In genomic region chr4:93828332-93828829, GRCh38 we compare ENCODE assay signal across 9 cellular contexts. TPM values are rescaled to one million over a fixed set of nuclear protein-coding genes. Genes with fewer than 3 reads are reported as not detected.
A peak's percentile ranks its signal among the peaks of the same experiment; 100 is the strongest.
DNase-seq lines count a peak whose midpoint lies in the region; ATAC-seq, FAIRE-seq and TF ChIP-seq lines count a peak whose summit lies in the region.
"Had no signal": no experiment of that assay in that cellular context is flagged by ENCODE, and none has a peak within 500 bp of the region (broad histone marks: within the 10 kb centered on the region; RNA-seq: fewer than 3 reads in every experiment).

Gene ATOH1, plus strand, starts transcription at chr4:93828753. Its CDS starts 174 bp downstream, at chr4:93828927.

- no peaks in the 10 kb centered on the region for H3K4me1 ChIP-seq in A673 (ENCODE audit: insufficient read depth, low read length, poor library complexity, severe bottlenecking)
- H3K4me1 ChIP-seq in right atrium auricular region = peaks cover 0 to 28% of the 10 kb centered on the region in 2 donors
- H3K4me1 ChIP-seq in small intestine (ENCODE audit: control insufficient read depth in 2 of 2, insufficient read depth in 1 of 2, low read depth in 1 of 2, low read length in 1 of 2) = peaks cover 0 to 6% of the 10 kb centered on the region in 2 donors

- ATAC-seq in HG03571 (IDR thresholded peaks at IDR 0.05; ENCODE audit: unreplicated experiment) = no peak
- ATAC-seq in HG02678 (IDR thresholded peaks at IDR 0.05; ENCODE audit: unreplicated experiment) = no peak

- BruUV-seq in A673 (replicated peaks; lab: Mats Ljungman, UMichigan) = no TSS peak

- TF ChIP-seq CTCF in A673 (conservative IDR thresholded peaks at IDR 0.05; ENCODE audit: low read depth, low read length) (no peak), VCaP (conservative IDR thresholded peaks at IDR 0.05) (no peak), right atrium auricular region (IDR thresholded peaks at IDR 0.05) (no peak)

- H3K9me3 ChIP-seq in A673 (ENCODE audit: low read depth, low read length, poor library complexity, severe bottlenecking) (no peaks in the 10 kb centered on the region), right atrium auricular region (peaks cover 0 to 4% of the 10 kb centered on the region in 2 donors), small intestine (ENCODE audit: control insufficient read depth, low read depth) (no peaks in the 10 kb centered on the region)

- peaks cover 92% of the 10 kb centered on the region for H3K27me3 ChIP-seq in A673 (replicated peaks; ENCODE audit: insufficient read depth, low read depth, low read length, poor library complexity)
- peaks cover 24 to 43% of the 10 kb centered on the region in 2 donors for H3K27me3 ChIP-seq in right atrium auricular region
- H3K27me3 ChIP-seq in small intestine (ENCODE audit: control insufficient read depth in 2 of 2, insufficient read depth in 2 of 2, low read length in 2 of 2) = peaks cover 6 to 28% of the 10 kb centered on the region in 2 donors

- H3K27ac ChIP-seq in A673 (ENCODE audit: low read depth, low read length, poor library complexity, severe bottlenecking) (no peak within 1 kb of the TSS), VCaP (peak within 1 kb of the TSS; percentile 37; the same call in 1 of the 2 replicates), right atrium auricular region (no peak within 1 kb of the TSS), small intestine (ENCODE audit: low read depth in 1 of 2, low read length in 1 of 2) (no peak within 1 kb of the TSS)

- WGBS in small intestine, 3 donors = 1 to 5% (median 2%) methylated on average over 40 of the region's 40 CpGs

- FAIRE-seq in small intestine (lab: Jason Lieb, UNC) = no peak

- POLR2A ChIA-PET in A673 (lab: Charles Lee; ENCODE audit: low non-redundant PET) (no interaction called here), HEK293T (lab: Yijun Ruan, JAX) (no interaction called here)

- CTCF ChIA-PET in A673 (lab: Charles Lee) (interaction anchor here (0.6 kb wide), 1 partner anchor 1315 kb away, joined by 4 read pairs; no protein-coding TSS in a partner anchor), HEK293T (lab: Yijun Ruan, JAX) (interaction anchor here (1.3 kb wide), 1 partner anchor 46 kb away, joined by 3 read pairs; no protein-coding TSS in a partner anchor)

- DNase-seq in A673 (ENCODE audit: low spot score) (peak; percentile 61), HEK293T (ENCODE audit: extremely low spot score) (peak; percentile 68), right atrium auricular region (ENCODE audit: low spot score) (no peak), small intestine (peak; percentile 71), COLO829 (ENCODE audit: low spot score) (no peak)

- H3K36me3 ChIP-seq in A673 (ENCODE audit: insufficient read depth, low read length, poor library complexity, severe bottlenecking) (no peaks in the 10 kb centered on the region), right atrium auricular region (no peaks in the 10 kb centered on the region), small intestine (ENCODE audit: control insufficient read depth in 2 of 2, insufficient read depth in 2 of 2, low read length in 2 of 2) (no peaks in the 10 kb centered on the region)

- H3K4me3 ChIP-seq in A673 (ENCODE audit: low read depth, low read length, poor library complexity, severe bottlenecking) (peak within 1 kb of the TSS; percentile 37), right atrium auricular region (peak within 1 kb of the TSS; percentile 12 to 37), small intestine (ENCODE audit: low read depth in 1 of 2, low read length in 2 of 2) (peak within 1 kb of the TSS; percentile 34 to 43)

- intact Hi-C loops in A673 (cut with micrococcal nuclease; ENCODE audit: unreplicated experiment) = no loop called here

TF ChIP-seq in HEK293T, 16 proteins besides CTCF, POLR2A, EP300 and RAD21:
- TF ChIP-seq FOXK2 (IDR thresholded peaks at IDR 0.05) (no peak), FOXA1 (IDR thresholded peaks at IDR 0.05) (no peak), L3MBTL2 (conservative IDR thresholded peaks at IDR 0.05) (peak; percentile 94), SUZ12 (IDR thresholded peaks at IDR 0.05) (no peak), ZNF384 (IDR thresholded peaks at IDR 0.05) (peak; percentile 80), NFRKB (IDR thresholded peaks at IDR 0.05) (no peak), TARDBP (IDR thresholded peaks at IDR 0.05) (no peak), ELF4 (IDR thresholded peaks at IDR 0.05) (no peak), PKNOX1 (IDR thresholded peaks at IDR 0.05) (peak; percentile 58), HDGF (IDR thresholded peaks at IDR 0.05; ENCODE audit: borderline replicate concordance) (no peak), SP1 (IDR thresholded peaks at IDR 0.05) (no peak), ARNT (IDR thresholded peaks at IDR 0.05) (peak; percentile 63; the same call in 1 of the 2 replicates), LEF1 (IDR thresholded peaks at IDR 0.05; ENCODE audit: borderline replicate concordance) (no peak), CTBP1 (IDR thresholded peaks at IDR 0.05; ENCODE audit: borderline replicate concordance) (no peak), FOXM1 (IDR thresholded peaks at IDR 0.05; ENCODE audit: borderline replicate concordance) (peak; percentile 6; the same call in 1 of the 2 replicates), BHLHE40 (IDR thresholded peaks at IDR 0.05; ENCODE audit: borderline replicate concordance) (no peak)
TF ChIP-seq in HEK293T: peak in this region for 5.

RNA-seq across cellular contexts. Expression of gene ATOH1, which starts in this region (rescaled TPM):
- total RNA-seq in A673 (2021) (not detected in 2 replicates), right atrium auricular region (not detected)
- polyA plus RNA-seq in small intestine = 10 to 100 TPM in 2 of 3 donors, 1 to 10 TPM in 1; 8.9 to 21.3 (median 17.4) TPM
- total RNA-seq: subcutaneous adipose tissue had no signal

Comparison
In these comparisons a context has a peak if more than half of its experiments do, and no peak if none do; other contexts are left out.
1. Peak in DNase-seq and H3K4me3 ChIP-seq in A673; RNA of the gene not detected or under 1 TPM.
2. DNase-seq: peak in HEK293T (single experiment) and small intestine (single experiment); none in right atrium auricular region (single experiment) and COLO829 (single experiment).
3. Peak in every context shown above with its lines, with median percentiles within 50 percentile points of each other: H3K4me3 ChIP-seq.